In the genomic region with DNA sequence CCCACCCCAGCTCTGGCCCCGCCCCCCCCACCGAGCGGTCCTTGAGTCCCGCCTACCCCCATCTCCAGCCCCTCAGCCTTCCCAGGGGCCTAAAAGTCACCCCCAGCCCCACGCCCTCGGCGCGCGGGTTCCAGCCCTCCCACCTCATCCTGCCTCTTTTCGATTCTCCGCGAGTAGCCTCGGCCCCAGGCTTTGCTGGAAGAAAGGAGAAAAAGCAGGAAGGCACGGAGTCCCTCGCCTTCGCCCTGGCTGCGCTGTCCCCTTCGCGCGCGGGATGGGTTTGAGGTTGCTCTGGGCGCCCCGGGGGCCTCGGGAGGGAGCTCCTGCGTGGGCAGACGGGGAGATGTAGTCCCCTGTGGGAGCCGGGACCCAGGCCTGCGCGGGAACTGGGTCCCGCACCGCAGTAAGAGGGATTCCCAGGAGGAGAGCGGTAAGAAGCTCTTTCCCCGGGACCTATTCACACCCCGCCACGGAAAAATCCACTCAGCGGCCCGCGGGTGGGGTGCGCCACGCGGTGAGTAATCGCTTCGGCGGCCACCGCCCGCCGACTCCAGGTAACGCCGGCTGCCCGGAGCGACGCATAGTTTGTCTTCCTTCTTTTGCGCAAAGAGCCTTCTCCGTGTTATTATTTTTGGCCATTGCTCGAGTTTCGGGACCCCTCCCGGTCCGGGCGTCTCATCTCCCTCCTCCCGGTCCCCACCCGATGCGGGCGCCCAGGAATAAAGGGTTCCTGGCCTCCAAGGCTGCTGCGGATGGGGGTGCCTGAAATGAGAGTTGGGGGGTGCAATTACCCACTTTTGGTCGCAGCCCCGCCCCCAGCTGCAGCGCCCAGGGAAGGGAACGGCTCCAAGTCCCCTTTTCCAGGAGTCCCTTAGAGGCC, we compare ENCODE assay signal across 11 cellular contexts. TPM values are rescaled to one million over a fixed set of nuclear protein-coding genes. Genes with fewer than 3 reads are reported as not detected.
DNase-seq lines count a peak whose midpoint lies in the region; ATAC-seq and TF ChIP-seq lines count a peak whose summit lies in the region.
"Had no signal": no experiment of that assay in that cellular context is flagged by ENCODE, and none has a peak within 500 bp of the region (broad histone marks: within the 10 kb centered on the region; RNA-seq: fewer than 3 reads in every experiment).

No MANE protein-coding gene starts in this region.

- H3K27me3 ChIP-seq in GM23248 (replicated peaks; ENCODE audit: insufficient read depth): peaks cover 67% of the 10 kb centered on the region
- H3K27me3 ChIP-seq in mesendoderm (ENCODE audit: insufficient read depth, low read length, poor library complexity): peaks cover 49% of the 10 kb centered on the region

- ATAC-seq in GM19397 (IDR thresholded peaks at IDR 0.05; ENCODE audit: unreplicated experiment): no peak
- no peak for ATAC-seq in GM18870 (IDR thresholded peaks at IDR 0.05; ENCODE audit: unreplicated experiment)

- H2AK5ac ChIP-seq in mesendoderm (ENCODE audit: low read length): no peak overlapping the region

- H4K8ac ChIP-seq in mesendoderm (ENCODE audit: low read depth, low read length): no peak overlapping the region

- DNase-seq in AG08396 (ENCODE audit: low spot score) (peak; percentile 35), GM23248 (peak; percentile 32), MCF 10A (ENCODE audit: unreplicated experiment) (no peak), mesendoderm (no peak), KG1 (lab: John Stamatoyannopoulos, UW) (no peak), GF-D8 (lab: John Stamatoyannopoulos, UW) (no peak)
- DNase-seq: foreskin fibroblast; stimulated activated CD4-positive, alpha-beta T cell treated with anti-CD3 and anti-CD28 coated beads, Interleukin-2, amount 100 ng/mL, for 48 hours; uterus had no signal

- H3K4me1 ChIP-seq in GM23248 (ENCODE audit: insufficient read depth) (no peaks in the 10 kb centered on the region), mesendoderm (ENCODE audit: control insufficient read depth, low read depth, low read length) (peaks cover 9% of the 10 kb centered on the region)

- no peaks in the 10 kb centered on the region for H3K9me2 ChIP-seq in GM23248 (ENCODE audit: insufficient read depth)

- H3K4me3 Mint-ChIP-seq in MCF 10A (ENCODE audit: unreplicated experiment): peak overlapping the region; percentile 72

- H3K36me3 ChIP-seq in GM23248 (ENCODE audit: low read depth) (no peaks in the 10 kb centered on the region), mesendoderm (ENCODE audit: control insufficient read depth, insufficient read depth, low read length) (no peaks in the 10 kb centered on the region)
- H3K36me3 ChIP-seq: uterus had no signal

- no peak overlapping the region for H2AFZ ChIP-seq in GM23248

- H2BK15ac ChIP-seq in mesendoderm (replicated peaks; ENCODE audit: low read depth): no peak overlapping the region

- H3K9ac ChIP-seq in GM23248: no peak overlapping the region
- peak overlapping the region; percentile 54 for H3K9ac ChIP-seq in mesendoderm (ENCODE audit: low read length)

- H3K56ac ChIP-seq in mesendoderm (ENCODE audit: low read length): peak overlapping the region; percentile 80

- CTCF ChIA-PET in MCF 10A (lab: Yijun Ruan, JAX): interaction anchor here (1.5 kb wide), 1 partner anchor 19 kb away, joined by 3 read pairs; a partner anchor contains a TSS

- H3K27ac Mint-ChIP-seq in MCF 10A (ENCODE audit: low read depth, unreplicated experiment): no peak overlapping the region

- peak overlapping the region; percentile 38 for H3K4me2 ChIP-seq in GM23248 (ENCODE audit: unreplicated experiment)
- peak overlapping the region; percentile 44 for H3K4me2 ChIP-seq in mesendoderm (ENCODE audit: low read length)

- peaks cover 63% of the 10 kb centered on the region for H3K27me3 Mint-ChIP-seq in MCF 10A (ENCODE audit: insufficient read depth, unreplicated experiment)

- H3K9me3 Mint-ChIP-seq in MCF 10A (ENCODE audit: unreplicated experiment): no peaks in the 10 kb centered on the region

- intact Hi-C loops in MCF 10A (cut with micrococcal nuclease): no loop called here

- H3K9me3 ChIP-seq in GM23248 (ENCODE audit: low read depth): no peaks in the 10 kb centered on the region
- H3K9me3 ChIP-seq: uterus had no signal

- no TSS peak for BruUV-seq in MCF 10A (replicated peaks; lab: Mats Ljungman, UMichigan)

- 0 out of 2 replicates have a peak, but pooled peaks cover 6% of the 10 kb centered on the region for H3F3A ChIP-seq in GM23248 (ENCODE audit: insufficient read depth)

- peaks cover 10% of the 10 kb centered on the region for H3K4me1 Mint-ChIP-seq in MCF 10A (ENCODE audit: insufficient read depth, unreplicated experiment)

- WGBS in GM23248 (ENCODE audit: low coverage in 1 of 2, low lambda C conversion rate in 2 of 2, missing lambda C conversion rate in 2 of 2), 2 experiments: 4 to 5% methylated on average over 45 to 68 of the region's 68 CpGs
- no CpG with 5 or more reads among the region's 68 CpGs for WGBS in mesendoderm (ENCODE audit: extremely low coverage, insufficient coverage, low lambda C conversion rate)

- in situ Hi-C loops in GM23248 (cut with MboI): loop anchor here (10.0 kb wide), 1 partner anchor 237 kb away; no protein-coding TSS in a partner anchor

- H3K18ac ChIP-seq in mesendoderm (ENCODE audit: low read length): no peak overlapping the region

- no peak for TF ChIP-seq CTCF in MCF 10A (IDR thresholded peaks at IDR 0.05; ENCODE audit: unreplicated experiment)

- POLR2A ChIA-PET in MCF 10A (lab: Yijun Ruan, JAX): interaction anchor here (0.6 to 1.4 kb wide), 3 partner anchors 12 to 49 kb away, joined by 3 to 6 read pairs (median 3); a partner anchor contains a TSS

- H4K20me1 ChIP-seq in GM23248 (ENCODE audit: insufficient read depth): no peaks in the 10 kb centered on the region

- no peak overlapping the region for H2BK120ac ChIP-seq in mesendoderm (ENCODE audit: low read depth, low read length)

- no peaks in the 10 kb centered on the region for H3K36me3 Mint-ChIP-seq in MCF 10A (ENCODE audit: insufficient read depth, unreplicated experiment)

- H3K4ac ChIP-seq in mesendoderm (ENCODE audit: low read depth, low read length): no peak overlapping the region

- no peak overlapping the region for H4K5ac ChIP-seq in mesendoderm (ENCODE audit: low read length)

- peak overlapping the region; percentile 30; the same call in 1 of the 2 replicates for H3K4me3 ChIP-seq in GM23248
- no peak overlapping the region for H3K4me3 ChIP-seq in mesendoderm (ENCODE audit: low read length)
- H3K4me3 ChIP-seq: uterus had no signal

- no peaks in the 10 kb centered on the region for H3K79me2 ChIP-seq in GM23248 (ENCODE audit: insufficient read depth)
- H3K79me2 ChIP-seq in mesendoderm (ENCODE audit: control insufficient read depth, insufficient read depth, low read length): no peaks in the 10 kb centered on the region

- no peak overlapping the region for H2BK5ac ChIP-seq in mesendoderm (ENCODE audit: low read length)

- H3K27ac ChIP-seq in GM23248 (no peak overlapping the region), mesendoderm (ENCODE audit: low read depth, low read length) (no peak overlapping the region)
- H3K27ac ChIP-seq: uterus had no signal

- no peak overlapping the region for H3K23ac ChIP-seq in mesendoderm (ENCODE audit: low read length)

- H3K79me1 ChIP-seq in mesendoderm (ENCODE audit: low read length): no peaks in the 10 kb centered on the region

RNA-seq across cellular contexts. Expression of a gene that starts 0.9 kb away (rescaled TPM):
- total RNA-seq in GM23248 (2014; rRNA removed; shearing (Covaris generic)): 40.0 and 59.2 TPM in 2 replicates
- 8.6 and 9.9 TPM in 2 replicates for polyA plus RNA-seq in GM23248 (2016; fragmentation: Nextera tagmentation; extraction: Ambion mirVana)
- 4.3 and 4.8 TPM in 2 replicates for total RNA-seq in MCF 10A (2022)
- polyA plus RNA-seq in mesendoderm (2013, experiment 1 of 2): 17.2 TPM
- polyA plus RNA-seq in mesendoderm (2013, experiment 2 of 2): 16.7 TPM

RNA-seq across cellular contexts. Expression of a gene that starts 5.2 kb away (rescaled TPM):
- total RNA-seq in GM23248 (2014; rRNA removed; shearing (Covaris generic)): 0.13 and 0.97 TPM in 2 replicates
- polyA plus RNA-seq in GM23248 (2016; fragmentation: Nextera tagmentation; extraction: Ambion mirVana): 2.1 and 3.4 TPM in 2 replicates
- 0.33 and 0.64 TPM in 2 replicates for total RNA-seq in MCF 10A (2022)
- 3.9 TPM for polyA plus RNA-seq in mesendoderm (2013, experiment 1 of 2)
- polyA plus RNA-seq in mesendoderm (2013, experiment 2 of 2): 3.6 TPM

RNA-seq across cellular contexts. Expression of a gene that starts 18.9 kb away (rescaled TPM):
- 79.9 and 133 TPM in 2 replicates for total RNA-seq in GM23248 (2014; rRNA removed; shearing (Covaris generic))
- polyA plus RNA-seq in GM23248 (2016; fragmentation: Nextera tagmentation; extraction: Ambion mirVana): 103 and 105 TPM in 2 replicates
- total RNA-seq in MCF 10A (2022): 29.6 and 49.3 TPM in 2 replicates
- 86.9 TPM for polyA plus RNA-seq in mesendoderm (2013, experiment 1 of 2)
- polyA plus RNA-seq in mesendoderm (2013, experiment 2 of 2): 82.8 TPM

RNA-seq across cellular contexts. Expression of a gene that starts 29.4 kb away (rescaled TPM):
- total RNA-seq in GM23248 (2014; rRNA removed; shearing (Covaris generic)): 5.7 and 6.4 TPM in 2 replicates
- polyA plus RNA-seq in GM23248 (2016; fragmentation: Nextera tagmentation; extraction: Ambion mirVana): 2.8 and 2.9 TPM in 2 replicates
- total RNA-seq in MCF 10A (2022): 6.6 and 8.9 TPM in 2 replicates
- polyA plus RNA-seq in mesendoderm (2013, experiment 1 of 2): 2.7 TPM
- 2.7 TPM for polyA plus RNA-seq in mesendoderm (2013, experiment 2 of 2)

RNA-seq across cellular contexts. Expression of a gene that starts 35.8 kb away (rescaled TPM):
- 647 and 755 TPM in 2 replicates for total RNA-seq in GM23248 (2014; rRNA removed; shearing (Covaris generic))
- polyA plus RNA-seq in GM23248 (2016; fragmentation: Nextera tagmentation; extraction: Ambion mirVana): 708 and 711 TPM in 2 replicates
- 1,330 and 1,392 TPM in 2 replicates for total RNA-seq in MCF 10A (2022)
- polyA plus RNA-seq in mesendoderm (2013, experiment 1 of 2): 1,632 TPM
- 1,662 TPM for polyA plus RNA-seq in mesendoderm (2013, experiment 2 of 2)

Comparison
In these comparisons a context has a peak if more than half of its experiments do, and no peak if none do; other contexts are left out.
1. DNase-seq: peak in AG08396 (single experiment) and GM23248 (single experiment); none in MCF 10A (single experiment), mesendoderm (single experiment), KG1 (single experiment) and GF-D8 (single experiment).